In the genomic region with DNA sequence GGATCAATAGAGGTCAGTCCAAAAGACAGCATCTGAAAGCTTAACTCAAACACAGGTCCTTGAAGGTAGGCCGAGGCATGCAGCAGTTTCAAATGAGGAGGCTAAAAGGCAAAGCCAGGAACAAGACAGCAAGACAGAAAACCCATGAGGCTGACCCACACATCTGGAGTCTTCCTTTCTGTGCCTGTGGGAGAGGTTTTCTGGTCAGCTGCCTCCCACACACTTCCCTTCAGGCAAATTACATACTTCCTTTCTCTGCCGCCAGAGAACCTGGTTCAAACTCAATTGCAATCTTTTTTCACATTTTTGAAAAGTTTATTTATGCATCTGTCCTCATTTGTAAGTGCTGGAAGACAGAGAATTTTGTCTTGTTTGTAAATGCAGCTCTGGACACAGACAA, we compare ENCODE assay signal across 9 cellular contexts. TPM values are rescaled to one million over a fixed set of nuclear protein-coding genes. Genes with fewer than 3 reads are reported as not detected.
DNase-seq lines count a peak whose midpoint lies in the region; ATAC-seq and TF ChIP-seq lines count a peak whose summit lies in the region.
"Had no signal": no experiment of that assay in that cellular context is flagged by ENCODE, and none has a peak within 500 bp of the region (broad histone marks: within the 10 kb centered on the region; RNA-seq: fewer than 3 reads in every experiment).

No MANE protein-coding gene starts in this region.

- H4K20me1 ChIP-seq in hepatocyte (ENCODE audit: insufficient read depth, poor library complexity, severe bottlenecking), result no peaks in the 10 kb centered on the region

- H3K36me3 ChIP-seq in heart right ventricle, result peaks cover 0 to 67% (median 0%) of the 10 kb centered on the region in 9 donors
- no peaks in the 10 kb centered on the region for H3K36me3 ChIP-seq in hepatocyte (replicated peaks; ENCODE audit: insufficient read depth, low read depth)

- peak overlapping the region in 7 of 10 donors; percentile 22 to 78 (median 71) for H3K27ac ChIP-seq in heart right ventricle
- H3K27ac ChIP-seq in hepatocyte, result no peak overlapping the region

- DNase-seq in heart right ventricle (peak in 1 of 2 donors; percentile 56), occipital lobe (lab: John Stamatoyannopoulos, UW) (no peak), DMS153 (lab: John Stamatoyannopoulos, UW) (no peak), hepatocyte (ENCODE audit: low spot score) (no peak), left lobe of liver (ENCODE audit: low spot score) (no peak)

- H3K27me3 ChIP-seq in heart right ventricle (no peaks in the 10 kb centered on the region), hepatocyte (no peaks in the 10 kb centered on the region)

- H3K9me2 ChIP-seq in hepatocyte (replicated peaks; ENCODE audit: insufficient read depth), result no peaks in the 10 kb centered on the region

- H3K9me3 ChIP-seq in heart right ventricle (no peaks in the 10 kb centered on the region), hepatocyte (ENCODE audit: low read depth) (no peaks in the 10 kb centered on the region)

- WGBS in heart right ventricle, 2 donors, result 35 to 59% methylated on average over 2 of the region's 2 CpGs
- WGBS in hepatocyte (ENCODE audit: low lambda C conversion rate, missing lambda C conversion rate), result 73% methylated on average over 2 of the region's 2 CpGs

- H2AFZ ChIP-seq in hepatocyte, result no peak overlapping the region

- H3K4me1 ChIP-seq in heart right ventricle (peaks cover 0 to 25% (median 20%) of the 10 kb centered on the region in 9 donors), hepatocyte (ENCODE audit: insufficient read depth) (no peaks in the 10 kb centered on the region)

- no peak for TF ChIP-seq CTCF in heart right ventricle (IDR thresholded peaks at IDR 0.05)
- TF ChIP-seq CTCF in hepatocyte (IDR thresholded peaks at IDR 0.05; ENCODE audit: poor library complexity), result no peak

- no peak overlapping the region for H3K4me3 ChIP-seq in heart right ventricle
- H3K4me3 ChIP-seq in hepatocyte, result no peak overlapping the region

- peak; percentile 77 for ATAC-seq in GM18861 (IDR thresholded peaks at IDR 0.05; ENCODE audit: unreplicated experiment)
- ATAC-seq in HG02623 (IDR thresholded peaks at IDR 0.05; ENCODE audit: unreplicated experiment), result peak; percentile 91
- peak in 7 of 8 donors; percentile 55 to 92 (median 87) for ATAC-seq in heart right ventricle
- no peak for ATAC-seq in left lobe of liver

- no peaks in the 10 kb centered on the region for H3K79me2 ChIP-seq in hepatocyte

- no peak overlapping the region for H3K4me2 ChIP-seq in hepatocyte

- intact Hi-C loops in heart right ventricle (cut with DNase I), result no loop called here

TF ChIP-seq in PFSK-1, 5 proteins besides CTCF, POLR2A, EP300 and RAD21:
- TF ChIP-seq, protein P1, sequence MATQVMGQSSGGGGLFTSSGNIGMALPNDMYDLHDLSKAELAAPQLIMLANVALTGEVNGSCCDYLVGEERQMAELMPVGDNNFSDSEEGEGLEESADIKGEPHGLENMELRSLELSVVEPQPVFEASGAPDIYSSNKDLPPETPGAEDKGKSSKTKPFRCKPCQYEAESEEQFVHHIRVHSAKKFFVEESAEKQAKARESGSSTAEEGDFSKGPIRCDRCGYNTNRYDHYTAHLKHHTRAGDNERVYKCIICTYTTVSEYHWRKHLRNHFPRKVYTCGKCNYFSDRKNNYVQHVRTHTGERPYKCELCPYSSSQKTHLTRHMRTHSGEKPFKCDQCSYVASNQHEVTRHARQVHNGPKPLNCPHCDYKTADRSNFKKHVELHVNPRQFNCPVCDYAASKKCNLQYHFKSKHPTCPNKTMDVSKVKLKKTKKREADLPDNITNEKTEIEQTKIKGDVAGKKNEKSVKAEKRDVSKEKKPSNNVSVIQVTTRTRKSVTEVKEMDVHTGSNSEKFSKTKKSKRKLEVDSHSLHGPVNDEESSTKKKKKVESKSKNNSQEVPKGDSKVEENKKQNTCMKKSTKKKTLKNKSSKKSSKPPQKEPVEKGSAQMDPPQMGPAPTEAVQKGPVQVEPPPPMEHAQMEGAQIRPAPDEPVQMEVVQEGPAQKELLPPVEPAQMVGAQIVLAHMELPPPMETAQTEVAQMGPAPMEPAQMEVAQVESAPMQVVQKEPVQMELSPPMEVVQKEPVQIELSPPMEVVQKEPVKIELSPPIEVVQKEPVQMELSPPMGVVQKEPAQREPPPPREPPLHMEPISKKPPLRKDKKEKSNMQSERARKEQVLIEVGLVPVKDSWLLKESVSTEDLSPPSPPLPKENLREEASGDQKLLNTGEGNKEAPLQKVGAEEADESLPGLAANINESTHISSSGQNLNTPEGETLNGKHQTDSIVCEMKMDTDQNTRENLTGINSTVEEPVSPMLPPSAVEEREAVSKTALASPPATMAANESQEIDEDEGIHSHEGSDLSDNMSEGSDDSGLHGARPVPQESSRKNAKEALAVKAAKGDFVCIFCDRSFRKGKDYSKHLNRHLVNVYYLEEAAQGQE (IDR thresholded peaks at IDR 0.05; ENCODE audit: insufficient read depth in 1 of 2, low read depth in 2 of 2, low read length in 2 of 2), result peak in 1 of 2 experiments; percentile 70; a peak in 2 of 4 replicates
- peak; percentile 51; the same call in 1 of the 2 replicates for TF ChIP-seq TAF1 (IDR thresholded peaks at IDR 0.05; ENCODE audit: borderline replicate concordance, insufficient read depth, low read length)
- peak; percentile 60; the same call in 1 of the 2 replicates for TF ChIP-seq SIN3A (IDR thresholded peaks at IDR 0.05; ENCODE audit: borderline replicate concordance, insufficient read depth, low read length)
- no peak for TF ChIP-seq FOXP2 (optimal IDR thresholded peaks at IDR 0.05; ENCODE audit: borderline replicate concordance, extremely low read depth, extremely low read length, insufficient read depth)
- no peak; the same call in 1 of the 2 replicates for TF ChIP-seq POLR2AphosphoS5 (IDR thresholded peaks at IDR 0.05; ENCODE audit: low read depth, low read length)
TF ChIP-seq in PFSK-1: peak in this region for 3.

RNA-seq across cellular contexts. Expression of a gene that starts 29.8 kb away (rescaled TPM):
- not detected for polyA plus RNA-seq in PFSK-1 (2012; ENCODE audit: insufficient read length, low read depth)
- total RNA-seq in heart right ventricle (1 to 10 TPM in 1 of 10 donors, under 1 TPM in 1, not detected in 8; 0.15 to 1.8 TPM), occipital lobe (0.47 TPM), hepatocyte (not detected in 2 replicates), left lobe of liver (not detected)
- polyA plus RNA-seq in heart right ventricle (under 1 TPM in 1 of 2 donors, not detected in 1; 0.06 TPM), hepatocyte (not detected in 2 replicates)
- total RNA-seq: pulmonary artery endothelial cell had no signal
